In the genomic region with DNA sequence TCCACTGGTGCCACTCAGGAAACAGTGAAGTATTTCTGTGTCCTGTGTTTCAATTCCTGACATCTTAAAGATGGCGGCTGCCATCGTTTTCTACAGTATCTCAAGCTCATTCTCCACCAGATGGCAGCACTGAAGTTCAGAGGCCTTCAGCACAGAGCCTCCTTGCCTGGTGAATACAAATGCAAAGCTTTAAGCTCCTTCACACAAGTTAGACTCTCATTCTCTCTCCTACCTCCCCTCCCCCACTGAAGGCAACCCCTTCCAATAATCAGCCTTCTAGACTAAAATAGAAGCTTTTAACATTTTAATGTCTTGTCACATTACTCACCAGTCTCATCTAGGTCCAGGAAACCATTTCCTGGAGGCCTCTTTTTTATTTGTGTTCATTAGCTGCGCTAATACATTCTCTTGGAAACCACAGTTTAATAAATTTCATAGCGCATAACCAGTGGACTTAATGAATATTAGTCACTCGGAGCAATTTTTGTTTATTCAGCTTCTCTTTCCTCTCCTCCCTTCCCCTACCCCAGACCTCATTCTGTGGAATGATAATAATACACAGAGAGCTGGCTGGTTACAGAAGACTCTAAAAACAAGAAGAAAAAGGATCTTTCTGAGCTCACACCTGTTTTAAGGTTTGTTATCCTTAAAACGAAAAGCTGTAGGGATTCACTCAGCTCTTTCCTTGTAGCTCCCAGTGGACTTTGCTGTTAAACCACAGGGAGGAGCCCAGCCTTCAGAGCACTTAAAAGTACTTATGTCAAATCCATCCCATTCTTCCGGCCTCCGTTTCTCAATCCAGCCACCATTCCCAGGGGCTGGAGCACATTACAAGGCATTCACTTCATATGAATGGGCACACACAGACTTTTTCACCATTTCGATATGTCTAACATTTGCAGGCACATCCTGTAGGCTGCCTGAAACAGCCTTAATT, we compare ENCODE assay signal across 8 cellular contexts.
DNase-seq lines count a peak whose midpoint lies in the region; ATAC-seq and TF ChIP-seq lines count a peak whose summit lies in the region.

No MANE protein-coding gene starts in this region.

- no peaks in the 10 kb centered on the region for H3K36me3 ChIP-seq in cardiac muscle cell

- no peaks in the 10 kb centered on the region for H3K9me3 ChIP-seq in cardiac muscle cell (ENCODE audit: low read depth)

- peak; percentile 61 for TF ChIP-seq CTCF in cardiac muscle cell (IDR thresholded peaks at IDR 0.05; ENCODE audit: low read depth, low read length)

- peaks cover 4% of the 10 kb centered on the region for H3K4me1 ChIP-seq in cardiac muscle cell (ENCODE audit: low read depth)

- H3K27me3 ChIP-seq in cardiac muscle cell: no peaks in the 10 kb centered on the region

- no peak overlapping the region for H3K27ac ChIP-seq in cardiac muscle cell

- H3K4me3 ChIP-seq in cardiac muscle cell: no peak overlapping the region

- ATAC-seq in GM19438 (IDR thresholded peaks at IDR 0.05; ENCODE audit: low read depth, unreplicated experiment): peak; percentile 96
- ATAC-seq in HG03460 (IDR thresholded peaks at IDR 0.05; ENCODE audit: unreplicated experiment): peak; percentile 81

- DNase-seq in DMS53 treated with DMSO at 0.1 percent for 48 hours (lab: John Stamatoyannopoulos, UW; ENCODE audit: unreplicated experiment): peak; percentile 91
- peak; percentile 48 for DNase-seq in NCI-H774 (lab: John Stamatoyannopoulos, UW)
- DNase-seq in activated T-helper 9 cell treated with anti-CD3 and anti-CD28 coated beads, Interleukin-2, amount 50 U/mL, for 16 hours (ENCODE audit: low read depth): peak; percentile 6
- DNase-seq in cardiac muscle cell (ENCODE audit: low read depth in 1 of 2, low spot score in 1 of 2): peak; percentile 69 to 88
- DNase-seq in putamen (ENCODE audit: low spot score): peak; percentile 78
- DNase-seq in NCI-H128 (lab: John Stamatoyannopoulos, UW; ENCODE audit: unreplicated experiment): no peak
